Comparison of ENCODE assay signal across 14 cellular contexts in the genomic region with DNA sequence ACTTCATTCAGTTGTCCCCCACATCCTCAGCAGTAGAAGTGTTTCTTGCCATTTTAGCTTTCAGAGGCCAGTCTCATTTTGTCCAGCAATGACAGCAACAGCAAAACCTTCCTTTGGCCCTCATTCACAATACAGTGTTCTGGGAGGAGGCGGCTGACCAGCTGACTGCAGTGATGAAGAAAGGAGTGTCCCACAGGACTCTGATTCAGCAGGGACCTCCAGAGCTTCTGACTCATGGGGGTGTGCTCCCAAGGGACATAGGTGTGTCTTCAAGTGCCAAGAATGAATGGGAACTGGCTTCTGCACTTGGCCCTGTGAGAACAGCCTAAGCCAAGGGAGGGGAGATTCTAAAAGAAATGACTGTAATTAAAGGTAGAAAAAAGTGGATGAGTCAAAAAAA.
DNase-seq lines count a peak whose midpoint lies in the region; ATAC-seq and TF ChIP-seq lines count a peak whose summit lies in the region.
"Had no signal": no experiment of that assay in that cellular context is flagged by ENCODE, and none has a peak within 500 bp of the region (broad histone marks: within the 10 kb centered on the region; RNA-seq: fewer than 3 reads in every experiment).

No MANE protein-coding gene starts in this region.

- H3K4me1 ChIP-seq in ACC112 (ENCODE audit: control insufficient read depth, insufficient read depth, low read length, unreplicated experiment) (peaks cover 27% of the 10 kb centered on the region), mammary epithelial cell (ENCODE audit: insufficient read depth, low read length) (peaks cover 13% of the 10 kb centered on the region)
- H3K4me1 ChIP-seq in effector memory CD4-positive, alpha-beta T cell (ENCODE audit: control insufficient read depth, insufficient read depth, low read length, poor library complexity, severe bottlenecking), result no peaks in the 10 kb centered on the region

- CTCF ChIA-PET in mammary epithelial cell (lab: Charles Lee; ENCODE audit: low non-redundant PET), result no interaction called here
- CTCF ChIA-PET in activated CD8-positive, alpha-beta T cell treated with anti-CD3 and anti-CD28 coated beads for 36 hours (lab: Charles Lee), result interaction anchor here (0.9 kb wide), 1 partner anchor 36 kb away, joined by 3 read pairs; no protein-coding TSS in a partner anchor

- H3K27me3 ChIP-seq in ACC112 (ENCODE audit: insufficient read depth, low read length) (peaks cover 22% of the 10 kb centered on the region), mammary epithelial cell (ENCODE audit: insufficient read depth, low read length) (no peaks in the 10 kb centered on the region)
- no peaks in the 10 kb centered on the region for H3K27me3 ChIP-seq in effector memory CD4-positive, alpha-beta T cell (replicated peaks; ENCODE audit: control insufficient read depth, insufficient read depth, low read length, poor library complexity, severe bottlenecking)

- no peaks in the 10 kb centered on the region for H4K20me1 ChIP-seq in mammary epithelial cell (ENCODE audit: insufficient read depth, low read length)

- dilution Hi-C loops in mammary epithelial cell (cut with HindIII; ENCODE audit: low sequenced_read_pairs), result no loop called here

- H3K27ac ChIP-seq in ACC112 (ENCODE audit: low read depth, low read length) (peak overlapping the region; percentile 64; the same call in 1 of the 2 replicates), mammary epithelial cell (ENCODE audit: insufficient read depth, low read depth, low read length) (peak overlapping the region; percentile 28)
- H3K27ac ChIP-seq in effector memory CD4-positive, alpha-beta T cell (ENCODE audit: insufficient read depth, low read length, poor library complexity, severe bottlenecking), result no peak overlapping the region

- in situ Hi-C loops in mammary epithelial cell (cut with MboI; ENCODE audit: low sequenced_read_pairs in 2 of 2), result no loop called here

- H3K4me2 ChIP-seq in mammary epithelial cell (ENCODE audit: insufficient read depth, low read depth, low read length), result no peak overlapping the region

- peaks cover 16% of the 10 kb centered on the region for H3K4me1 Mint-ChIP-seq in activated CD8-positive, alpha-beta T cell treated with anti-CD3 and anti-CD28 coated beads for 36 hours (ENCODE audit: low read depth)

- DNase-seq in HT1080 (ENCODE audit: low read depth) (peak; percentile 77), mammary epithelial cell (peak; percentile 92), iris pigment epithelial cell (ENCODE audit: low read depth) (peak; percentile 80)
- no peak for DNase-seq in activated T-cell treated with anti-CD3 and anti-CD28 coated beads, Interleukin-2, amount 50 U/mL, for 48 hours
- DNase-seq in activated CD8-positive, alpha-beta T cell treated with anti-CD3 and anti-CD28 coated beads for 36 hours, result no peak
- no peak for DNase-seq in effector memory CD4-positive, alpha-beta T cell
- DNase-seq: anterior cingulate cortex; DMS79; MV-4-11; naive thymus-derived CD8-positive, alpha-beta T cell; NCI-H446 treated with DMSO at 0.1 percent for 48 hours; RPMI8226 had no signal

- no peaks in the 10 kb centered on the region for H3K9me3 Mint-ChIP-seq in activated CD8-positive, alpha-beta T cell treated with anti-CD3 and anti-CD28 coated beads for 36 hours
- H3K9me3 Mint-ChIP-seq: naive thymus-derived CD8-positive, alpha-beta T cell had no signal

- POLR2A ChIA-PET in activated CD8-positive, alpha-beta T cell treated with anti-CD3 and anti-CD28 coated beads for 36 hours (lab: Charles Lee), result no interaction called here

- H3K79me2 ChIP-seq in ACC112 (ENCODE audit: control insufficient read depth, insufficient read depth, low read length, unreplicated experiment) (no peaks in the 10 kb centered on the region), mammary epithelial cell (ENCODE audit: insufficient read depth, low read length) (no peaks in the 10 kb centered on the region)

- no peak overlapping the region for H3K27ac Mint-ChIP-seq in activated CD8-positive, alpha-beta T cell treated with anti-CD3 and anti-CD28 coated beads for 36 hours
- H3K27ac Mint-ChIP-seq: naive thymus-derived CD8-positive, alpha-beta T cell had no signal

- no peaks in the 10 kb centered on the region for H3K36me3 ChIP-seq in ACC112 (ENCODE audit: insufficient read depth, low read length)
- no peaks in the 10 kb centered on the region for H3K36me3 ChIP-seq in mammary epithelial cell (ENCODE audit: insufficient read depth, low read length)
- H3K36me3 ChIP-seq in effector memory CD4-positive, alpha-beta T cell (ENCODE audit: control insufficient read depth, insufficient read depth, low read length), result no peaks in the 10 kb centered on the region

- H3K27me3 Mint-ChIP-seq in activated CD8-positive, alpha-beta T cell treated with anti-CD3 and anti-CD28 coated beads for 36 hours, result no peaks in the 10 kb centered on the region

- WGBS in mammary epithelial cell (ENCODE audit: low coverage, missing lambda C conversion rate), result 75% methylated on average over 1 of the region's 1 CpG

- intact Hi-C loops in mammary epithelial cell (cut with micrococcal nuclease), result no loop called here
- intact Hi-C loops in activated CD8-positive, alpha-beta T cell treated with anti-CD3 and anti-CD28 coated beads for 36 hours (cut with micrococcal nuclease), result no loop called here

- no peak for ATAC-seq in activated CD8-positive, alpha-beta T cell treated with anti-CD3 and anti-CD28 coated beads for 36 hours
- no peak for ATAC-seq in GM21529 (IDR thresholded peaks at IDR 0.05; ENCODE audit: unreplicated experiment)
- ATAC-seq: naive thymus-derived CD8-positive, alpha-beta T cell had no signal

- no peak for TF ChIP-seq CTCF in mammary epithelial cell (conservative IDR thresholded peaks at IDR 0.05 in 1 of 2, IDR thresholded peaks at IDR 0.05 in 1 of 2; ENCODE audit: extremely low read depth in 1 of 2, insufficient read depth in 1 of 2, low read depth in 1 of 2, low read length in 2 of 2)
- TF ChIP-seq CTCF in activated CD8-positive, alpha-beta T cell treated with anti-CD3 and anti-CD28 coated beads for 36 hours (IDR thresholded peaks at IDR 0.05), result no peak

- no TSS peak for BruUV-seq in mammary epithelial cell (replicated peaks; lab: Mats Ljungman, UMichigan)

- H3K36me3 Mint-ChIP-seq in activated CD8-positive, alpha-beta T cell treated with anti-CD3 and anti-CD28 coated beads for 36 hours (ENCODE audit: low read depth), result no peaks in the 10 kb centered on the region
- H3K36me3 Mint-ChIP-seq: naive thymus-derived CD8-positive, alpha-beta T cell had no signal

- H3K4me3 Mint-ChIP-seq in activated CD8-positive, alpha-beta T cell treated with anti-CD3 and anti-CD28 coated beads for 36 hours, result no peak overlapping the region
- H3K4me3 Mint-ChIP-seq: naive thymus-derived CD8-positive, alpha-beta T cell had no signal

- H2AFZ ChIP-seq in ACC112 (ENCODE audit: low read length, unreplicated experiment), result no peak overlapping the region
- no peak overlapping the region for H2AFZ ChIP-seq in mammary epithelial cell (ENCODE audit: low read depth, low read length)

- H3K4me3 ChIP-seq in ACC112 (ENCODE audit: low read depth, low read length), result no peak overlapping the region
- no peak overlapping the region for H3K4me3 ChIP-seq in mammary epithelial cell (replicated peaks in 1 of 3; ENCODE audit: insufficient read depth in 1 of 3, low read depth in 2 of 3, low read length in 3 of 3)
- no peak overlapping the region for H3K4me3 ChIP-seq in effector memory CD4-positive, alpha-beta T cell (ENCODE audit: insufficient read depth, low read depth, low read length, poor library complexity, severe bottlenecking)

- H3K9ac ChIP-seq in mammary epithelial cell (ENCODE audit: insufficient read depth, low read length), result no peak overlapping the region

- no peaks in the 10 kb centered on the region for H3K9me3 ChIP-seq in mammary epithelial cell (replicated peaks; ENCODE audit: insufficient read depth, low read length)
- H3K9me3 ChIP-seq in effector memory CD4-positive, alpha-beta T cell (ENCODE audit: control insufficient read depth, low read length), result no peaks in the 10 kb centered on the region

Comparison
In these comparisons a context has a peak if more than half of its experiments do, and no peak if none do; other contexts are left out.
1. DNase-seq: peak in HT1080 (single experiment), mammary epithelial cell (single experiment) and iris pigment epithelial cell (single experiment); none in activated T-cell treated with anti-CD3 and anti-CD28 coated beads, Interleukin-2, amount 50 U/mL, for 48 hours (0 of 2), activated CD8-positive, alpha-beta T cell treated with anti-CD3 and anti-CD28 coated beads for 36 hours (single experiment) and effector memory CD4-positive, alpha-beta T cell (0 of 3).